Comparison of ENCODE assay signal across 18 cellular contexts in the genomic region with DNA sequence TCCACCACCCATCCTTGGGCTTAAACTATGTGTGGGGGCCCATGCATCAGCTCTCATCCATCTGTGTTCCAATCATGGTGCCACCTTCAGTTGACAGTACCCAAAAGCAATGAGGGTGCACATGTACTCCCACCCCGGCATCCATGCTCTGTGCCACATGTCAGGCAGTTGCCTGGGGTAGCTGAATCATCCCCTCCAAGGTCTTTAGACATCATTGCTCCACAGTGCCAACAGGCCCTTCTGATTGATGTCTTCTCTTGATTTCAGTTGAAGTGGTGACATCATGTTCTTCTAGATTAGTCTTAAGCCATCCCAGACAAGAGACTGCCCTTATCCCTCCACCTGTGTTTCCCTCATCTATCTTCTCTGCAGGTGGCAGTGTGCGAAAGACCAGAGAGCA. TPM values are rescaled to one million over a fixed set of nuclear protein-coding genes. Genes with fewer than 3 reads are reported as not detected.
DNase-seq lines count a peak whose midpoint lies in the region; FAIRE-seq and TF ChIP-seq lines count a peak whose summit lies in the region.
"Had no signal": no experiment of that assay in that cellular context is flagged by ENCODE, and none has a peak within 500 bp of the region (broad histone marks: within the 10 kb centered on the region; RNA-seq: fewer than 3 reads in every experiment).

No MANE protein-coding gene starts in this region.

- peaks cover 1% of the 10 kb centered on the region for H3K36me3 Mint-ChIP-seq in progenitor cell of endocrine pancreas (ENCODE audit: insufficient read depth)
- no peaks in the 10 kb centered on the region for H3K36me3 Mint-ChIP-seq in type B pancreatic cell
- H3K36me3 Mint-ChIP-seq: CD4-positive, alpha-beta memory T cell had no signal

- peak; percentile 25 for DNase-seq in NCI-H2107 treated with DMSO at 0.1 percent for 48 hours (lab: John Stamatoyannopoulos, UW; ENCODE audit: unreplicated experiment)
- no peak for DNase-seq in NCI-H2107 (lab: John Stamatoyannopoulos, UW)
- peak; percentile 41 for DNase-seq in NCI-H226
- DNase-seq in bronchial epithelial cell (ENCODE audit: low read depth) = peak; percentile 35
- DNase-seq in progenitor cell of endocrine pancreas (ENCODE audit: low spot score, unreplicated experiment) = no peak
- no peak for DNase-seq in SIG-M5 treated with dmso at 0.1 percent for 504 hours (lab: John Stamatoyannopoulos, UW; ENCODE audit: unreplicated experiment)
- no peak for DNase-seq in type B pancreatic cell (ENCODE audit: extremely low spot score, unreplicated experiment)
- no peak for DNase-seq in GM10248 (ENCODE audit: extremely low spot score)
- DNase-seq: activated CD4-positive, CD25-positive, alpha-beta regulatory T cell treated with anti-CD3 and anti-CD28 coated beads, Interleukin-2, amount 50 U/mL, for 72 hours; CD4-positive, alpha-beta memory T cell; left ventricle myocardium superior; naive thymus-derived CD4-positive, alpha-beta T cell; NCI-H1694; psoas muscle; stimulated activated CD4-positive, alpha-beta T cell treated with anti-CD3 and anti-CD28 coated beads, Interleukin-12 subunit alpha, Interleukin-12 subunit beta, amount 100 ng/mL, for 4 hours; stimulated activated naive CD8-positive, alpha-beta T cell treated with anti-CD3 and anti-CD28 coated beads, Interleukin-15, Interleukin-2, amounts not matched to agents 100 U/mL and 50 U/mL, for 24 hours; T-helper 2 cell had no signal

- no peaks in the 10 kb centered on the region for H3K36me3 ChIP-seq in bronchial epithelial cell (ENCODE audit: control insufficient read depth, insufficient read depth, low read length)

- H3K4me3 ChIP-seq in bronchial epithelial cell (ENCODE audit: low read depth, low read length) = no peak overlapping the region
- H3K4me3 ChIP-seq: psoas muscle had no signal

- H3K27me3 ChIP-seq in bronchial epithelial cell (ENCODE audit: control insufficient read depth, insufficient read depth, low read length) = no peaks in the 10 kb centered on the region

- FAIRE-seq in bronchial epithelial cell (lab: Jason Lieb, UNC) = no peak

- H3K4me3 Mint-ChIP-seq in progenitor cell of endocrine pancreas (ENCODE audit: low read depth) (no peak overlapping the region), type B pancreatic cell (no peak overlapping the region)
- H3K4me3 Mint-ChIP-seq: CD4-positive, alpha-beta memory T cell; HFFc6; naive thymus-derived CD4-positive, alpha-beta T cell had no signal

- TF ChIP-seq CTCF in bronchial epithelial cell (IDR thresholded peaks at IDR 0.05; ENCODE audit: insufficient read depth, low read length, severe bottlenecking) = no peak
- TF ChIP-seq CTCF in progenitor cell of endocrine pancreas (IDR thresholded peaks at IDR 0.05; ENCODE audit: unreplicated experiment) = no peak
- TF ChIP-seq CTCF in type B pancreatic cell (conservative IDR thresholded peaks at IDR 0.05) = no peak
- no peak for TF ChIP-seq CTCF in GM10248 (IDR thresholded peaks at IDR 0.05; ENCODE audit: control extremely low read depth, extremely low read depth, low read depth, missing control alignments)

- H3K27ac Mint-ChIP-seq in progenitor cell of endocrine pancreas = peak overlapping the region; percentile 73
- no peak overlapping the region for H3K27ac Mint-ChIP-seq in type B pancreatic cell
- H3K27ac Mint-ChIP-seq: CD4-positive, alpha-beta memory T cell; HFFc6; naive thymus-derived CD4-positive, alpha-beta T cell had no signal

- CTCF ChIA-PET in GM10248 (lab: Yijun Ruan, JAX) = interaction anchor here (0.8 kb wide), 1 partner anchor 30 kb away, joined by 3 read pairs; no protein-coding TSS in a partner anchor

- H3K4me1 Mint-ChIP-seq in progenitor cell of endocrine pancreas (ENCODE audit: low read depth) = peaks cover 14% of the 10 kb centered on the region
- peaks cover 12% of the 10 kb centered on the region for H3K4me1 Mint-ChIP-seq in type B pancreatic cell (ENCODE audit: unreplicated experiment)
- H3K4me1 Mint-ChIP-seq: CD4-positive, alpha-beta memory T cell; naive thymus-derived CD4-positive, alpha-beta T cell had no signal

- POLR2A ChIA-PET in GM10248 (lab: Yijun Ruan, JAX) = no interaction called here

- H3K9me3 Mint-ChIP-seq in progenitor cell of endocrine pancreas (ENCODE audit: low read depth) (peaks cover 8% of the 10 kb centered on the region), type B pancreatic cell (no peaks in the 10 kb centered on the region)

- H3K27me3 Mint-ChIP-seq in progenitor cell of endocrine pancreas (no peaks in the 10 kb centered on the region), type B pancreatic cell (no peaks in the 10 kb centered on the region)

RNA-seq across cellular contexts. Expression of a gene that starts 42.5 kb away (rescaled TPM):
- total RNA-seq in bronchial epithelial cell = under 0.01 and 0.13 TPM in 2 replicates
- 1.8 and 2.6 TPM in 2 replicates for total RNA-seq in progenitor cell of endocrine pancreas
- 0.81 and 2.6 TPM in 2 replicates for total RNA-seq in type B pancreatic cell (ENCODE audit: low replicate concordance)

Comparison
In these comparisons a context has a peak if more than half of its experiments do, and no peak if none do; other contexts are left out.
1. DNase-seq: peak in NCI-H2107 treated with DMSO at 0.1 percent for 48 hours (single experiment), NCI-H226 (single experiment) and bronchial epithelial cell (single experiment); none in NCI-H2107 (single experiment), progenitor cell of endocrine pancreas (single experiment), SIG-M5 treated with dmso at 0.1 percent for 504 hours (single experiment), type B pancreatic cell (single experiment) and GM10248 (single experiment).